In genomic region chrX:3252744-3253143, GRCh38 we compare ENCODE assay signal across 20 cellular contexts.
DNase-seq lines count a peak whose midpoint lies in the region; ATAC-seq lines count a peak whose summit lies in the region.
"Had no signal": no experiment of that assay in that cellular context is flagged by ENCODE, and none has a peak within 500 bp of the region (broad histone marks: within the 10 kb centered on the region; RNA-seq: fewer than 3 reads in every experiment).

No MANE protein-coding gene starts in this region.

- H4K20me1 ChIP-seq in BLaER1 treated with 17β-estradiol and CSF1 and Interleukin-3, amounts not matched to agents 10 nM and 100 nM, result no peaks in the 10 kb centered on the region
- no peaks in the 10 kb centered on the region for H4K20me1 ChIP-seq in GM23248 (ENCODE audit: insufficient read depth)

- WGBS in GM23248 (ENCODE audit: low coverage in 1 of 2, low lambda C conversion rate in 2 of 2, missing lambda C conversion rate in 2 of 2), 2 experiments, result 0 to 13% methylated on average over 3 of the region's 3 CpGs

- H3K9me2 ChIP-seq in GM23248 (ENCODE audit: insufficient read depth), result no peaks in the 10 kb centered on the region

- DNase-seq in GM23248 (peak; percentile 59), OCI-M1 (lab: John Stamatoyannopoulos, UW) (peak; percentile 45), medulla oblongata (ENCODE audit: extremely low spot score) (peak; percentile 40), GDM1 (lab: John Stamatoyannopoulos, UW) (no peak), DMS79 (lab: John Stamatoyannopoulos, UW) (no peak), HAP-1 (ENCODE audit: low spot score in 2 of 2) (no peak)
- DNase-seq: activated CD4-positive, alpha-beta T cell treated with anti-CD3 and anti-CD28 coated beads for 4 hours; activated CD8-positive, alpha-beta memory T cell treated with anti-CD3 and anti-CD28 coated beads, Interleukin-2, amount 50 U/mL, for 4 hours; activated naive CD4-positive, alpha-beta T cell; Calu3; endodermal cell; H7; NCI-H146; NCI-H345; ovary had no signal

- H3K4me3 ChIP-seq in BLaER1 treated with 17β-estradiol and CSF1 and Interleukin-3, amounts not matched to agents 10 nM and 100 nM, result peak overlapping the region in 2 of 10 experiments; percentile 15 to 29; a peak in 3 of 20 replicates
- H3K4me3 ChIP-seq in GM23248 (no peak overlapping the region), HAP-1 (no peak overlapping the region)
- H3K4me3 ChIP-seq: ascending aorta, ovary, SJSA1, suprapubic skin had no signal

- H3K27ac ChIP-seq in BLaER1 treated with 17β-estradiol and CSF1 and Interleukin-3, amounts not matched to agents 10 nM and 100 nM, result peak overlapping the region; percentile 50 to 90 (median 85); a peak in 21 of 22 replicates
- peak overlapping the region; percentile 37 for H3K27ac ChIP-seq in GM23248
- H3K27ac ChIP-seq: ascending aorta, ovary, SJSA1, suprapubic skin had no signal

- in situ Hi-C loops in GM23248 (cut with MboI), result no loop called here
- in situ Hi-C loops in HAP-1 (cut with MboI; ENCODE audit: low sequenced_read_pairs), result no loop called here

- H3K27me3 ChIP-seq in BLaER1 treated with 17β-estradiol and CSF1 and Interleukin-3, amounts not matched to agents 10 nM and 100 nM, result no peaks in the 10 kb centered on the region
- H3K27me3 ChIP-seq in GM23248 (replicated peaks; ENCODE audit: insufficient read depth), result no peaks in the 10 kb centered on the region
- H3K27me3 ChIP-seq in HAP-1 (ENCODE audit: low read depth), result no peaks in the 10 kb centered on the region
- H3K27me3 ChIP-seq: ascending aorta, ovary, SJSA1, suprapubic skin had no signal

- no peak for ATAC-seq in HG03565 (IDR thresholded peaks at IDR 0.05; ENCODE audit: unreplicated experiment)

- no peaks in the 10 kb centered on the region for H3F3A ChIP-seq in GM23248 (ENCODE audit: insufficient read depth)

- peak overlapping the region; percentile 40 to 90 (median 76); a peak in 20 of 22 replicates for H3K4me2 ChIP-seq in BLaER1 treated with 17β-estradiol and CSF1 and Interleukin-3, amounts not matched to agents 10 nM and 100 nM
- peak overlapping the region; percentile 61 for H3K4me2 ChIP-seq in GM23248 (ENCODE audit: unreplicated experiment)

- peak overlapping the region; percentile 37 to 76 (median 67); a peak in 17 of 22 replicates for H3K9ac ChIP-seq in BLaER1 treated with 17β-estradiol and CSF1 and Interleukin-3, amounts not matched to agents 10 nM and 100 nM
- 0 out of 2 replicates have a peak overlapping the region, but pooled peaks have one; percentile 3 for H3K9ac ChIP-seq in GM23248

- H2AFZ ChIP-seq in GM23248, result peak overlapping the region; percentile 41; the same call in 1 of the 2 replicates

- no peaks in the 10 kb centered on the region for H3K36me3 ChIP-seq in BLaER1 treated with 17β-estradiol and CSF1 and Interleukin-3, amounts not matched to agents 10 nM and 100 nM
- H3K36me3 ChIP-seq in GM23248 (ENCODE audit: low read depth), result no peaks in the 10 kb centered on the region
- H3K36me3 ChIP-seq in HAP-1 (replicated peaks), result no peaks in the 10 kb centered on the region
- H3K36me3 ChIP-seq: ascending aorta, ovary, SJSA1, suprapubic skin had no signal

- H3K9me3 ChIP-seq in BLaER1 treated with 17β-estradiol and CSF1 and Interleukin-3, amounts not matched to agents 10 nM and 100 nM (replicated peaks in 1 of 11), result peaks cover 0 to 50% (median 20%) of the 10 kb centered on the region in 11 experiments; a peak in 14 of 22 replicates
- H3K9me3 ChIP-seq in GM23248 (ENCODE audit: low read depth) (no peaks in the 10 kb centered on the region), HAP-1 (no peaks in the 10 kb centered on the region)
- H3K9me3 ChIP-seq: ascending aorta, ovary, SJSA1, suprapubic skin had no signal

- H3K79me2 ChIP-seq in GM23248 (ENCODE audit: insufficient read depth), result no peaks in the 10 kb centered on the region

- peaks cover 7 to 44% (median 26%) of the 10 kb centered on the region in 10 experiments; a peak in 17 of 20 replicates for H3K4me1 ChIP-seq in BLaER1 treated with 17β-estradiol and CSF1 and Interleukin-3, amounts not matched to agents 10 nM and 100 nM
- H3K4me1 ChIP-seq in GM23248 (ENCODE audit: insufficient read depth), result peaks cover 20% of the 10 kb centered on the region
- H3K4me1 ChIP-seq in HAP-1, result no peaks in the 10 kb centered on the region
- H3K4me1 ChIP-seq: ascending aorta, suprapubic skin had no signal

Comparison
In these comparisons a context has a peak if more than half of its experiments do, and no peak if none do; other contexts are left out.
1. DNase-seq: peak in GM23248 (single experiment), OCI-M1 (single experiment) and medulla oblongata (single experiment); none in GDM1 (single experiment), DMS79 (single experiment) and HAP-1 (0 of 2).